ENCODE assay signal across 1 cellular context in the genomic region with DNA sequence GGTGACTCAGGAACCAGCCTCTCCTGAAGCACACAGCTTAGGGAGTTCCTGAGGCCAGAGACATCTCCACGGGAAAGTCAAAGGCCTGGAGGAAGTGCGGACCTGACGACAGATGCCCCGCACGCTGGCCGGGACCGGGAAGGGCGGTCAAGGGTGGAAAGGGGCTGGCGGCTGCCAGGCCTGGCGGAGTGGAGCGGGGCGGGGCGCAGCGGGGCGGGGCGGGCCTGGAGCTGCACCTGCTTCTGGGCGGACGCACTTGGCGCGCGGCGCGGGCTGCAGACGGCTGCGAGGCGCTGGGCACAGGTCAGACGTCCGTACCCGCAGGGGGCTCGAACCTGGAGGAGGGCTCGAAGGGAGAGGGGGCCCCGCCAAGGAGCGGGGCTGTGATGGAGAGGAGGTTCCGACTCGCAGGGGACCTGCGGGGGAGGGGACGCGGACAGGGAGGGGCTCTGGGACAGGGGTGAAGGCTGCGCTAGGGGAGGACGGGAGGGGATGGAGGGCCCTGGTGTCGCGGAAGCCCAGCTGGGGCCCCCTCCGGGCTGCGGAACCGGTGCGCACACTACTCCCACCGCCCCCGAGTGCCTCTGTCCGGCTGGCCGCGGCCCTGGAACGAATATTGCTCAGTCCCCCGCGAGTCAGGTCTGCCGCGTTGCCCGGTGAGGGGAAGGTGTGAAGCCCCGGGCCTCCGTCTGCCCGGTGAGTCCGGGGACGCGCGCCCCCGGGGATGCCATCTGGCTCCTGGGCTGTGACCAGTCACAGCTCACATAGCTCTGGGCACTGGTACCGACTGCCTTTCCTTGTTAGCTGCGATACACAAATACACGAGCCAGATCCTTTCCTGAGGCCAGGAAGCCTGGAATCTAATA.
TF ChIP-seq lines count a peak whose summit lies in the region.

TSS of gene TMEM45B (plus strand) at position 253 of the 866 bp plus-strand sequence. CDS start 36,635 bp downstream, outside the sequence.

TF ChIP-seq in HepG2, 621 proteins besides CTCF, POLR2A, EP300 and RAD21 (continued from another document and continues in another):
- TF ChIP-seq, protein P1, sequence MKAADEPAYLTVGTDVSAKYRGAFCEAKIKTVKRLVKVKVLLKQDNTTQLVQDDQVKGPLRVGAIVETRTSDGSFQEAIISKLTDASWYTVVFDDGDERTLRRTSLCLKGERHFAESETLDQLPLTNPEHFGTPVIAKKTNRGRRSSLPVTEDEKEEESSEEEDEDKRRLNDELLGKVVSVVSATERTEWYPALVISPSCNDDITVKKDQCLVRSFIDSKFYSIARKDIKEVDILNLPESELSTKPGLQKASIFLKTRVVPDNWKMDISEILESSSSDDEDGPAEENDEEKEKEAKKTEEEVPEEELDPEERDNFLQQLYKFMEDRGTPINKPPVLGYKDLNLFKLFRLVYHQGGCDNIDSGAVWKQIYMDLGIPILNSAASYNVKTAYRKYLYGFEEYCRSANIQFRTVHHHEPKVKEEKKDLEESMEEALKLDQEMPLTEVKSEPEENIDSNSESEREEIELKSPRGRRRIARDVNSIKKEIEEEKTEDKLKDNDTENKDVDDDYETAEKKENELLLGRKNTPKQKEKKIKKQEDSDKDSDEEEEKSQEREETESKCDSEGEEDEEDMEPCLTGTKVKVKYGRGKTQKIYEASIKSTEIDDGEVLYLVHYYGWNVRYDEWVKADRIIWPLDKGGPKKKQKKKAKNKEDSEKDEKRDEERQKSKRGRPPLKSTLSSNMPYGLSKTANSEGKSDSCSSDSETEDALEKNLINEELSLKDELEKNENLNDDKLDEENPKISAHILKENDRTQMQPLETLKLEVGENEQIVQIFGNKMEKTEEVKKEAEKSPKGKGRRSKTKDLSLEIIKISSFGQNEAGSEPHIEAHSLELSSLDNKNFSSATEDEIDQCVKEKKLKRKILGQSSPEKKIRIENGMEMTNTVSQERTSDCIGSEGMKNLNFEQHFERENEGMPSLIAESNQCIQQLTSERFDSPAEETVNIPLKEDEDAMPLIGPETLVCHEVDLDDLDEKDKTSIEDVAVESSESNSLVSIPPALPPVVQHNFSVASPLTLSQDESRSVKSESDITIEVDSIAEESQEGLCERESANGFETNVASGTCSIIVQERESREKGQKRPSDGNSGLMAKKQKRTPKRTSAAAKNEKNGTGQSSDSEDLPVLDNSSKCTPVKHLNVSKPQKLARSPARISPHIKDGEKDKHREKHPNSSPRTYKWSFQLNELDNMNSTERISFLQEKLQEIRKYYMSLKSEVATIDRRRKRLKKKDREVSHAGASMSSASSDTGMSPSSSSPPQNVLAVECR (CRISPR knock-in tag; IDR thresholded peaks at IDR 0.05; ENCODE audit: borderline replicate concordance) = peak; percentile 65; the same call in 1 of the 2 replicates
- no peak for TF ChIP-seq ZNF503 (CRISPR knock-in tag; IDR thresholded peaks at IDR 0.05)
- TF ChIP-seq MTA3 (CRISPR knock-in tag; IDR thresholded peaks at IDR 0.05) = no peak
- no peak for TF ChIP-seq MZF1 (CRISPR knock-in tag; IDR thresholded peaks at IDR 0.05; ENCODE audit: borderline replicate concordance)
- TF ChIP-seq POGZ (CRISPR knock-in tag; IDR thresholded peaks at IDR 0.05) = no peak
- TF ChIP-seq POGK (CRISPR knock-in tag; conservative IDR thresholded peaks at IDR 0.05) = no peak
- 0 out of 2 replicates have a peak, but pooled peaks have one; percentile 26 for TF ChIP-seq ZBTB7B (CRISPR knock-in tag; IDR thresholded peaks at IDR 0.05)
- TF ChIP-seq ZNF556 (CRISPR knock-in tag; IDR thresholded peaks at IDR 0.05; ENCODE audit: borderline replicate concordance) = no peak
- TF ChIP-seq TCF7L2 (IDR thresholded peaks at IDR 0.05; ENCODE audit: low read depth, low read length) = no peak
- no peak for TF ChIP-seq ZNF891 (CRISPR knock-in tag; IDR thresholded peaks at IDR 0.05)
- TF ChIP-seq HES4 (CRISPR knock-in tag; IDR thresholded peaks at IDR 0.05; ENCODE audit: borderline replicate concordance) = peak; percentile 62; the same call in 1 of the 2 replicates
- no peak for TF ChIP-seq ATF5 (CRISPR knock-in tag; IDR thresholded peaks at IDR 0.05; ENCODE audit: low read depth)
- TF ChIP-seq ZFP36L2 (CRISPR knock-in tag; IDR thresholded peaks at IDR 0.05) = no peak
- TF ChIP-seq ZNF276 (CRISPR knock-in tag; IDR thresholded peaks at IDR 0.05; ENCODE audit: low read depth) = no peak
- 0 out of 2 replicates have a peak, but pooled peaks have one; percentile 44 for TF ChIP-seq ZNF639 (CRISPR knock-in tag; conservative IDR thresholded peaks at IDR 0.05)
- no peak for TF ChIP-seq ZBTB43 (CRISPR knock-in tag; conservative IDR thresholded peaks at IDR 0.05)
- TF ChIP-seq, protein P2, sequence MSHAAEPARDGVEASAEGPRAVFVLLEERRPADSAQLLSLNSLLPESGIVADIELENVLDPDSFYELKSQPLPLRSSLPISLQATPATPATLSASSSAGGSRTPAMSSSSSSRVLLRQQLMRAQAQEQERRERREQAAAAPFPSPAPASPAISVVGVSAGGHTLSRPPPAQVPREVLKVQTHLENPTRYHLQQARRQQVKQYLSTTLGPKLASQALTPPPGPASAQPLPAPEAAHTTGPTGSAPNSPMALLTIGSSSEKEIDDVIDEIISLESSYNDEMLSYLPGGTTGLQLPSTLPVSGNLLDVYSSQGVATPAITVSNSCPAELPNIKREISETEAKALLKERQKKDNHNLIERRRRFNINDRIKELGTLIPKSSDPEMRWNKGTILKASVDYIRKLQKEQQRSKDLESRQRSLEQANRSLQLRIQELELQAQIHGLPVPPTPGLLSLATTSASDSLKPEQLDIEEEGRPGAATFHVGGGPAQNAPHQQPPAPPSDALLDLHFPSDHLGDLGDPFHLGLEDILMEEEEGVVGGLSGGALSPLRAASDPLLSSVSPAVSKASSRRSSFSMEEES (CRISPR knock-in tag; IDR thresholded peaks at IDR 0.05) = no peak
- TF ChIP-seq ZNF451 (CRISPR knock-in tag; IDR thresholded peaks at IDR 0.05) = no peak
- TF ChIP-seq ARID5B (CRISPR knock-in tag; IDR thresholded peaks at IDR 0.05) = no peak; the same call in 1 of the 2 replicates
- TF ChIP-seq ZNF619 (CRISPR knock-in tag; IDR thresholded peaks at IDR 0.05) = no peak
- TF ChIP-seq FOXC1 (CRISPR knock-in tag; IDR thresholded peaks at IDR 0.05; ENCODE audit: borderline replicate concordance) = 0 out of 2 replicates have a peak, but pooled peaks have one; percentile 54
- TF ChIP-seq E2F1 (CRISPR knock-in tag; IDR thresholded peaks at IDR 0.05) = no peak
- TF ChIP-seq PCBP2 (optimal IDR thresholded peaks at IDR 0.05; ENCODE audit: low read depth, low read length, poor library complexity, severe bottlenecking) = no peak
- TF ChIP-seq, protein P3, sequence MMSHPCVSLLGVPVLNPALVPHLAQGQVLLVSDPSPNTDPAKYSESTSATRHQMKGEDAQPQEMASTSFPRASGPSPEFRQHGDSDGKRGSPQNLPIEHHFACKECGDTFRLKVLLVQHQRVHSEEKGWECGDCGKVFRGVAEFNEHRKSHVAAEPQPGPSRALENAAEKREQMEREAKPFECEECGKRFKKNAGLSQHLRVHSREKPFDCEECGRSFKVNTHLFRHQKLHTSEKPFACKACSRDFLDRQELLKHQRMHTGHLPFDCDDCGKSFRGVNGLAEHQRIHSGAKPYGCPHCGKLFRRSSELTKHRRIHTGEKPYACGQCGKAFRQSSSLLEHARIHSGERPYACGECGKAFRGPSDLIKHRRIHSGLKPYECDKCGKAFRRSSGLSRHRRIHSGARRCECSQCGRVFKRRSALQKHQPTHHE (CRISPR knock-in tag; IDR thresholded peaks at IDR 0.05; ENCODE audit: borderline replicate concordance) = no peak; the same call in 1 of the 2 replicates
- no peak for TF ChIP-seq ZNF550 (CRISPR knock-in tag; IDR thresholded peaks at IDR 0.05; ENCODE audit: borderline replicate concordance)
- TF ChIP-seq MLLT10 (CRISPR knock-in tag; IDR thresholded peaks at IDR 0.05) = no peak
